Comparison of ENCODE assay signal across 8 cellular contexts in genomic region chr17:80892900-80893603, GRCh38.
A peak's percentile ranks its signal among the peaks of the same experiment; 100 is the strongest.
DNase-seq lines count a peak whose midpoint lies in the region; ATAC-seq, FAIRE-seq and TF ChIP-seq lines count a peak whose summit lies in the region.

No MANE protein-coding gene starts in this region.

- H3K27me3 ChIP-seq in GM12878 (replicated peaks in 1 of 2; ENCODE audit: control insufficient read depth in 2 of 2, insufficient read depth in 2 of 2, low read length in 1 of 2) (no peaks in the 10 kb centered on the region), smooth muscle cell (ENCODE audit: low read depth) (no peaks in the 10 kb centered on the region)

- H2AFZ ChIP-seq in GM12878 (ENCODE audit: control insufficient read depth, low read depth, low read length) (no peak overlapping the region), smooth muscle cell (ENCODE audit: low read depth) (no peak overlapping the region)

- CTCF ChIA-PET in GM12878 (lab: Yijun Ruan, JAX): interaction anchor here (0.8 to 1.1 kb wide), 2 partner anchors 17 to 102 kb away, joined by 3 read pairs; no protein-coding TSS in a partner anchor

- H3K36me3 ChIP-seq in GM12878 (ENCODE audit: control insufficient read depth in 2 of 2, insufficient read depth in 2 of 2, low read length in 1 of 2): peaks cover 13 to 22% of the 10 kb centered on the region in 2 experiments
- H3K36me3 ChIP-seq in smooth muscle cell (ENCODE audit: low read depth): no peaks in the 10 kb centered on the region

- intact Hi-C loops in GM12878 (cut with micrococcal nuclease; ENCODE audit: unreplicated experiment): loop anchor here (5.0 kb wide), 1 partner anchor 156 kb away; no protein-coding TSS in a partner anchor

- TF ChIP-seq RAD21 in GM12878 (IDR thresholded peaks at IDR 0.05; ENCODE audit: insufficient read depth, low read depth, low read length): no peak

- H3K79me2 ChIP-seq in GM12878 (ENCODE audit: control insufficient read depth, insufficient read depth, low read length) (no peaks in the 10 kb centered on the region), smooth muscle cell (ENCODE audit: low read depth) (no peaks in the 10 kb centered on the region)

- no peak for DNase-seq in GM12892 (ENCODE audit: insufficient read length)
- peak; percentile 7 for DNase-seq in SW480 (ENCODE audit: low spot score)
- no peak for DNase-seq in GM12878 (ENCODE audit: low read depth, low spot score)
- DNase-seq in smooth muscle cell (lab: John Stamatoyannopoulos, UW; ENCODE audit: unreplicated experiment): peak; percentile 12
- DNase-seq in COLO668 (lab: John Stamatoyannopoulos, UW; ENCODE audit: unreplicated experiment): no peak
- no peak for DNase-seq in NCI-H345 treated with DMSO at 0.1 percent for 48 hours (lab: John Stamatoyannopoulos, UW; ENCODE audit: unreplicated experiment)

- FAIRE-seq in GM12892 (lab: Jason Lieb, UNC) (peak; percentile 48), GM12878 (lab: Jason Lieb, UNC) (peak; percentile 44)

- SMC1A ChIA-PET in GM12878 (lab: Charles Lee; ENCODE audit: uncharacterized antibody, unreplicated experiment): interaction anchor here (1.1 to 1.9 kb wide), 3 partner anchors 10 to 16 kb away, joined by 3 to 6 read pairs (median 5); no protein-coding TSS in a partner anchor

- no peak for TF ChIP-seq EP300 in GM12878 (IDR thresholded peaks at IDR 0.05; ENCODE audit: borderline replicate concordance in 1 of 2, control insufficient read depth in 1 of 2, low read depth in 2 of 2, low read length in 2 of 2)

- TF ChIP-seq POLR2A in GM12892 (IDR thresholded peaks at IDR 0.05; ENCODE audit: low read depth, low read length) (no peak), GM12878 (IDR thresholded peaks at IDR 0.05; ENCODE audit: low read depth, low read length) (no peak)

- ATAC-seq in GM12878: no peak
- no peak for ATAC-seq in HG02588 (IDR thresholded peaks at IDR 0.05; ENCODE audit: unreplicated experiment)
- ATAC-seq in GM18861 (IDR thresholded peaks at IDR 0.05; ENCODE audit: unreplicated experiment): no peak

- TF ChIP-seq CTCF in GM12878 (IDR thresholded peaks at IDR 0.05 in 2 of 3, conservative IDR thresholded peaks at IDR 0.05 in 1 of 3; ENCODE audit: control insufficient read depth in 2 of 3, extremely low read depth in 1 of 3, insufficient read depth in 1 of 3, low read depth in 3 of 3, low read length in 3 of 3) (no peak), smooth muscle cell (IDR thresholded peaks at IDR 0.05; ENCODE audit: borderline replicate concordance, insufficient read depth, poor library complexity, severe bottlenecking) (no peak)

- no TSS peak for BruUV-seq in GM12878 (replicated peaks; lab: Mats Ljungman, UMichigan)

- RAD21 ChIA-PET in GM12878 (lab: Charles Lee; ENCODE audit: unreplicated experiment): interaction anchor here (1.2 kb wide), 1 partner anchor 288 kb away, joined by 3 read pairs; no protein-coding TSS in a partner anchor

- H3F3A ChIP-seq in smooth muscle cell (ENCODE audit: low read depth): peaks cover 7% of the 10 kb centered on the region

- H3K4me3 ChIP-seq in GM12878: no peak overlapping the region
- H3K4me3 ChIP-seq in smooth muscle cell: no peak overlapping the region

- H3K4me1 ChIP-seq in GM12878 (ENCODE audit: control insufficient read depth, insufficient read depth, low read length): peaks cover 30% of the 10 kb centered on the region
- peaks cover 9% of the 10 kb centered on the region for H3K4me1 ChIP-seq in smooth muscle cell (ENCODE audit: low read depth)

- in situ Hi-C loops in GM12878 (cut with MboI): no loop called here

- WGBS in GM12878 (ENCODE audit: insufficient coverage, insufficient replicate concordance, low lambda C conversion rate, missing lambda C conversion rate): 89% methylated on average over 31 of the region's 31 CpGs
- WGBS in smooth muscle cell (ENCODE audit: low lambda C conversion rate): 78% methylated on average over 29 of the region's 31 CpGs

- H3K4me2 ChIP-seq in GM12878 (ENCODE audit: control insufficient read depth, insufficient read depth) (no peak overlapping the region), smooth muscle cell (peak overlapping the region; percentile 69)

- H4K20me1 ChIP-seq in GM12878 (ENCODE audit: control insufficient read depth, insufficient read depth) (no peaks in the 10 kb centered on the region), smooth muscle cell (ENCODE audit: low read depth) (peaks cover 3% of the 10 kb centered on the region)

- H3K27ac ChIP-seq in GM12878 (ENCODE audit: control insufficient read depth, insufficient read depth) (peak overlapping the region; percentile 78; the same call in 1 of the 2 replicates), smooth muscle cell (ENCODE audit: low read depth) (peak overlapping the region; percentile 99)

- H3K9ac ChIP-seq in GM12878 (ENCODE audit: control insufficient read depth, insufficient read depth, low read length): no peak overlapping the region
- H3K9ac ChIP-seq in smooth muscle cell (ENCODE audit: low read depth): peak overlapping the region; percentile 89

- POLR2A ChIA-PET in GM12878 (lab: Charles Lee): no interaction called here

- H3K9me3 ChIP-seq in GM12878 (replicated peaks; ENCODE audit: control insufficient read depth, insufficient read depth, low read length): no peaks in the 10 kb centered on the region
- H3K9me3 ChIP-seq in smooth muscle cell (replicated peaks; ENCODE audit: low read depth): no peaks in the 10 kb centered on the region

TF ChIP-seq in GM12878, 131 proteins besides CTCF, POLR2A, EP300 and RAD21 (continues in another document):
- TF ChIP-seq MYB (IDR thresholded peaks at IDR 0.05; ENCODE audit: borderline replicate concordance, low read depth, low read length) (no peak), ETV6 (conservative IDR thresholded peaks at IDR 0.05 in 1 of 2, IDR thresholded peaks at IDR 0.05 in 1 of 2; ENCODE audit: borderline replicate concordance in 1 of 2, low read depth in 1 of 2) (no peak), IKZF1 (conservative IDR thresholded peaks at IDR 0.05) (no peak), PAX8 (IDR thresholded peaks at IDR 0.05) (no peak), NFIC (IDR thresholded peaks at IDR 0.05; ENCODE audit: low read depth, low read length) (no peak), IKZF2 (IDR thresholded peaks at IDR 0.05) (no peak), ZBTB33 (IDR thresholded peaks at IDR 0.05) (no peak)
- TF ChIP-seq, protein P1, sequence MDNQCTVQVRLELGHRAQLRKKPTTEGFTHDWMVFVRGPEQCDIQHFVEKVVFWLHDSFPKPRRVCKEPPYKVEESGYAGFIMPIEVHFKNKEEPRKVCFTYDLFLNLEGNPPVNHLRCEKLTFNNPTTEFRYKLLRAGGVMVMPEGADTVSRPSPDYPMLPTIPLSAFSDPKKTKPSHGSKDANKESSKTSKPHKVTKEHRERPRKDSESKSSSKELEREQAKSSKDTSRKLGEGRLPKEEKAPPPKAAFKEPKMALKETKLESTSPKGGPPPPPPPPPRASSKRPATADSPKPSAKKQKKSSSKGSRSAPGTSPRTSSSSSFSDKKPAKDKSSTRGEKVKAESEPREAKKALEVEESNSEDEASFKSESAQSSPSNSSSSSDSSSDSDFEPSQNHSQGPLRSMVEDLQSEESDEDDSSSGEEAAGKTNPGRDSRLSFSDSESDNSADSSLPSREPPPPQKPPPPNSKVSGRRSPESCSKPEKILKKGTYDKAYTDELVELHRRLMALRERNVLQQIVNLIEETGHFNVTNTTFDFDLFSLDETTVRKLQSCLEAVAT (IDR thresholded peaks at IDR 0.05): no peak
- TF ChIP-seq, protein P2, sequence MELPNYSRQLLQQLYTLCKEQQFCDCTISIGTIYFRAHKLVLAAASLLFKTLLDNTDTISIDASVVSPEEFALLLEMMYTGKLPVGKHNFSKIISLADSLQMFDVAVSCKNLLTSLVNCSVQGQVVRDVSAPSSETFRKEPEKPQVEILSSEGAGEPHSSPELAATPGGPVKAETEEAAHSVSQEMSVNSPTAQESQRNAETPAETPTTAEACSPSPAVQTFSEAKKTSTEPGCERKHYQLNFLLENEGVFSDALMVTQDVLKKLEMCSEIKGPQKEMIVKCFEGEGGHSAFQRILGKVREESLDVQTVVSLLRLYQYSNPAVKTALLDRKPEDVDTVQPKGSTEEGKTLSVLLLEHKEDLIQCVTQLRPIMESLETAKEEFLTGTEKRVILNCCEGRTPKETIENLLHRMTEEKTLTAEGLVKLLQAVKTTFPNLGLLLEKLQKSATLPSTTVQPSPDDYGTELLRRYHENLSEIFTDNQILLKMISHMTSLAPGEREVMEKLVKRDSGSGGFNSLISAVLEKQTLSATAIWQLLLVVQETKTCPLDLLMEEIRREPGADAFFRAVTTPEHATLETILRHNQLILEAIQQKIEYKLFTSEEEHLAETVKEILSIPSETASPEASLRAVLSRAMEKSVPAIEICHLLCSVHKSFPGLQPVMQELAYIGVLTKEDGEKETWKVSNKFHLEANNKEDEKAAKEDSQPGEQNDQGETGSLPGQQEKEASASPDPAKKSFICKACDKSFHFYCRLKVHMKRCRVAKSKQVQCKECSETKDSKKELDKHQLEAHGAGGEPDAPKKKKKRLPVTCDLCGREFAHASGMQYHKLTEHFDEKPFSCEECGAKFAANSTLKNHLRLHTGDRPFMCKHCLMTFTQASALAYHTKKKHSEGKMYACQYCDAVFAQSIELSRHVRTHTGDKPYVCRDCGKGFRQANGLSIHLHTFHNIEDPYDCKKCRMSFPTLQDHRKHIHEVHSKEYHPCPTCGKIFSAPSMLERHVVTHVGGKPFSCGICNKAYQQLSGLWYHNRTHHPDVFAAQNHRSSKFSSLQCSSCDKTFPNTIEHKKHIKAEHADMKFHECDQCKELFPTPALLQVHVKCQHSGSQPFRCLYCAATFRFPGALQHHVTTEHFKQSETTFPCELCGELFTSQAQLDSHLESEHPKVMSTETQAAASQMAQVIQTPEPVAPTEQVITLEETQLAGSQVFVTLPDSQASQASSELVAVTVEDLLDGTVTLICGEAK (IDR thresholded peaks at IDR 0.05; ENCODE audit: borderline replicate concordance): no peak

Comparison
In these comparisons a context has a peak if more than half of its experiments do, and no peak if none do; other contexts are left out.
1. DNase-seq: peak in SW480 (single experiment) and smooth muscle cell (single experiment); none in GM12892 (single experiment), GM12878 (single experiment), COLO668 (single experiment) and NCI-H345 treated with DMSO at 0.1 percent for 48 hours (single experiment).